ENCODE assay signal across 12 cellular contexts in genomic region chr18:3350566-3351527, GRCh38.
DNase-seq lines count a peak whose midpoint lies in the region; ATAC-seq, FAIRE-seq and TF ChIP-seq lines count a peak whose summit lies in the region.
"Had no signal": no experiment of that assay in that cellular context is flagged by ENCODE, and none has a peak within 500 bp of the region (broad histone marks: within the 10 kb centered on the region; RNA-seq: fewer than 3 reads in every experiment).

No MANE protein-coding gene starts in this region.

- TF ChIP-seq POLR2A in esophagus squamous epithelium (IDR thresholded peaks at IDR 0.05), result no peak

- no peaks in the 10 kb centered on the region for H3K36me3 ChIP-seq in esophagus squamous epithelium

- FAIRE-seq in RCC 7860 (lab: Jason Lieb, UNC) (no peak), urothelium cell line (lab: Jason Lieb, UNC) (peak; percentile 94)

- H3K27me3 Mint-ChIP-seq in stimulated activated naive CD8-positive, alpha-beta T cell treated with anti-CD3 and anti-CD28 coated beads, Interleukin-15, amount 100 ng/mL, for 72 hours, result no peaks in the 10 kb centered on the region

- no peaks in the 10 kb centered on the region for H3K9me3 Mint-ChIP-seq in stimulated activated naive CD8-positive, alpha-beta T cell treated with anti-CD3 and anti-CD28 coated beads, Interleukin-15, amount 100 ng/mL, for 72 hours

- H3K27ac ChIP-seq in esophagus squamous epithelium, result peak overlapping the region; percentile 15 to 66 (median 58)

- no peak for DNase-seq in stimulated activated naive CD8-positive, alpha-beta T cell treated with anti-CD3 and anti-CD28 coated beads, Interleukin-15, Interleukin-2, amounts not matched to agents 100 U/mL and 50 U/mL, for 24 hours
- DNase-seq in stimulated activated naive CD8-positive, alpha-beta T cell treated with anti-CD3 and anti-CD28 coated beads, Interleukin-15, amount 100 ng/mL, for 72 hours, result no peak
- DNase-seq in RCC 7860 (ENCODE audit: low spot score), result peak; percentile 26
- DNase-seq in esophagus squamous epithelium (lab: John Stamatoyannopoulos, UW), result no peak
- DNase-seq in urothelium cell line (ENCODE audit: low spot score), result peak; percentile 77
- no peak for DNase-seq in SW 1271 (lab: John Stamatoyannopoulos, UW)
- DNase-seq in stimulated activated CD4-positive, alpha-beta T cell treated with anti-CD3 and anti-CD28 coated beads, Interleukin-4, amount 100 ng/mL, for 24 hours, result no peak
- DNase-seq in hypothalamus (lab: John Stamatoyannopoulos, UW), result no peak
- DNase-seq: activated gamma-delta T cell treated with Interleukin-2 at 50 U/mL for 16 hours, NCI-H2029, right cardiac atrium had no signal

- no peak overlapping the region for H3K27ac Mint-ChIP-seq in stimulated activated naive CD8-positive, alpha-beta T cell treated with anti-CD3 and anti-CD28 coated beads, Interleukin-15, amount 100 ng/mL, for 72 hours

- no peak for TF ChIP-seq CTCF in esophagus squamous epithelium (IDR thresholded peaks at IDR 0.05)

- peak; percentile 34 for ATAC-seq in stimulated activated naive CD8-positive, alpha-beta T cell treated with anti-CD3 and anti-CD28 coated beads, Interleukin-15, Interleukin-2, amounts not matched to agents 100 U/mL and 50 U/mL, for 24 hours
- no peak for ATAC-seq in stimulated activated naive CD8-positive, alpha-beta T cell treated with anti-CD3 and anti-CD28 coated beads, Interleukin-15, amount 100 ng/mL, for 72 hours
- ATAC-seq: right cardiac atrium had no signal

- H3K4me1 ChIP-seq in esophagus squamous epithelium, result peaks cover 7 to 26% (median 10%) of the 10 kb centered on the region in 3 donors

- no peaks in the 10 kb centered on the region for H3K27me3 ChIP-seq in esophagus squamous epithelium

- intact Hi-C loops in esophagus squamous epithelium (cut with DNase I), result no loop called here

- no peak overlapping the region for H3K4me3 Mint-ChIP-seq in stimulated activated naive CD8-positive, alpha-beta T cell treated with anti-CD3 and anti-CD28 coated beads, Interleukin-15, amount 100 ng/mL, for 72 hours
- H3K4me3 Mint-ChIP-seq: B cell had no signal

- no peak overlapping the region for H3K4me3 ChIP-seq in esophagus squamous epithelium

- 19 to 31% methylated on average over 7 to 11 of the region's 11 CpGs for WGBS in esophagus squamous epithelium, 2 donors

- H3K4me1 Mint-ChIP-seq in stimulated activated naive CD8-positive, alpha-beta T cell treated with anti-CD3 and anti-CD28 coated beads, Interleukin-15, amount 100 ng/mL, for 72 hours, result no peaks in the 10 kb centered on the region
- H3K4me1 Mint-ChIP-seq: B cell had no signal

- no peaks in the 10 kb centered on the region for H3K9me3 ChIP-seq in esophagus squamous epithelium

Comparison
In these comparisons a context has a peak if more than half of its experiments do, and no peak if none do; other contexts are left out.
1. DNase-seq: peak in RCC 7860 (single experiment) and urothelium cell line (single experiment); none in stimulated activated naive CD8-positive, alpha-beta T cell treated with anti-CD3 and anti-CD28 coated beads, Interleukin-15, Interleukin-2, amounts not matched to agents 100 U/mL and 50 U/mL, for 24 hours (single experiment), stimulated activated naive CD8-positive, alpha-beta T cell treated with anti-CD3 and anti-CD28 coated beads, Interleukin-15, amount 100 ng/mL, for 72 hours (0 of 2), esophagus squamous epithelium (single experiment), SW 1271 (0 of 2), stimulated activated CD4-positive, alpha-beta T cell treated with anti-CD3 and anti-CD28 coated beads, Interleukin-4, amount 100 ng/mL, for 24 hours (single experiment) and hypothalamus (0 of 51).